ENCODE assay signal across 18 cellular contexts in the genomic region with DNA sequence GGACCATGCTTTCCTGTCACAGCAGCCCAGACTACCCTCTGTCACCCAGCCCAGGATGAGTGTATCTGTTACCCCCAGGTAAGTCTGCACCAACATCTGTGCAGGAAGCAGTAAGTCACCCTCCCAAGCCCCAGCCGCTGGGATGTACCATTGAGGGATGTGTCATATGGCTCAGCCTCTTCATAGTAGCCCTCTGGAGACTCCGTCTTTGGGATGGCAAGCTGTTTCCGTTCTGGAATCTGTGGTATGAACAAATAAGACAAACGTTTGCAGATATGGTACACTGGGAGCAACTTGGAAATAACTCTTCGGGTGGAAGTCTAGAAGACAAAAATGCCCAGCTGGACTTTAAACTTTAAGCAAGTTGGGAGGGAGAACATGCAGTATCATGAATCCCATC.
"Had no signal": no experiment of that assay in that cellular context is flagged by ENCODE, and none has a peak within 500 bp of the region (broad histone marks: within the 10 kb centered on the region; RNA-seq: fewer than 3 reads in every experiment).

No MANE protein-coding gene starts in this region.

- H3K27me3 ChIP-seq: body of pancreas, neural progenitor cell, pancreas, suprapubic skin, upper lobe of left lung had no signal

- H3K4me3 Mint-ChIP-seq: activated CD4-positive, alpha-beta T cell treated with anti-CD3 and anti-CD28 coated beads for 36 hours; activated CD8-positive, alpha-beta T cell treated with anti-CD3 and anti-CD28 coated beads, Interleukin-2, amount 10 ng/mL, durations not matched to agents 7 days and 5 days; activated naive CD8-positive, alpha-beta T cell; central memory CD8-positive, alpha-beta T cell; neural progenitor cell; stimulated activated naive CD8-positive, alpha-beta T cell treated with anti-CD3 and anti-CD28 coated beads, Interleukin-15, Interleukin-2, amounts not matched to agents 100 ng/mL and 50 ng/mL, for 24 hours had no signal

- H3K9me3 Mint-ChIP-seq: central memory CD8-positive, alpha-beta T cell; neural progenitor cell; stimulated activated naive CD8-positive, alpha-beta T cell treated with anti-CD3 and anti-CD28 coated beads, Interleukin-15, Interleukin-2, amounts not matched to agents 100 ng/mL and 50 ng/mL, for 24 hours had no signal

- H3K27me3 Mint-ChIP-seq: activated CD4-positive, alpha-beta T cell treated with anti-CD3 and anti-CD28 coated beads for 36 hours; activated naive CD8-positive, alpha-beta T cell; stimulated activated naive CD8-positive, alpha-beta T cell treated with anti-CD3 and anti-CD28 coated beads, Interleukin-15, Interleukin-2, amounts not matched to agents 100 ng/mL and 50 ng/mL, for 24 hours had no signal

- H3K4me3 ChIP-seq: body of pancreas, lower lobe of right lung, neural progenitor cell, pancreas, suprapubic skin, upper lobe of left lung had no signal

- H3K36me3 Mint-ChIP-seq: activated naive CD8-positive, alpha-beta T cell had no signal

- H3K4me1 Mint-ChIP-seq: activated CD4-positive, alpha-beta T cell treated with anti-CD3 and anti-CD28 coated beads for 36 hours; central memory CD8-positive, alpha-beta T cell had no signal

- H3K27ac Mint-ChIP-seq: activated CD4-positive, alpha-beta T cell treated with anti-CD3 and anti-CD28 coated beads for 36 hours; activated CD8-positive, alpha-beta T cell treated with anti-CD3 and anti-CD28 coated beads, Interleukin-2, amount 10 ng/mL, durations not matched to agents 7 days and 5 days; activated naive CD8-positive, alpha-beta T cell; neural progenitor cell; stimulated activated naive CD8-positive, alpha-beta T cell treated with anti-CD3 and anti-CD28 coated beads, Interleukin-15, Interleukin-2, amounts not matched to agents 100 ng/mL and 50 ng/mL, for 24 hours had no signal

- H3K4me1 ChIP-seq: body of pancreas, lower lobe of right lung, neural progenitor cell, pancreas, upper lobe of left lung had no signal

- DNase-seq: activated CD4-positive, alpha-beta T cell treated with anti-CD3 and anti-CD28 coated beads for 36 hours; activated CD8-positive, alpha-beta memory T cell treated with anti-CD3 and anti-CD28 coated beads, Interleukin-2, amount 50 U/mL, for 4 hours; activated CD8-positive, alpha-beta T cell treated with anti-CD3 and anti-CD28 coated beads, Interleukin-2, amount 10 ng/mL, durations not matched to agents 7 days and 5 days; activated gamma-delta T cell; activated T-cell treated with anti-CD3 and anti-CD28 coated beads, Interleukin-2, amount 50 U/mL, for 48 hours; amygdala; body of pancreas; effector CD8-positive, alpha-beta T cell; head of caudate nucleus; lower lobe of right lung; T-helper 2 cell; upper lobe of left lung had no signal

- H3K36me3 ChIP-seq: lower lobe of right lung, neural progenitor cell, pancreas, upper lobe of left lung had no signal

- ATAC-seq: activated CD4-positive, alpha-beta T cell treated with anti-CD3 and anti-CD28 coated beads for 36 hours; activated CD8-positive, alpha-beta T cell treated with anti-CD3 and anti-CD28 coated beads, Interleukin-2, amount 10 ng/mL, durations not matched to agents 7 days and 5 days; body of pancreas; lower lobe of right lung; pancreas had no signal

- H3K27ac ChIP-seq: body of pancreas, lower lobe of right lung, neural progenitor cell, pancreas, suprapubic skin, upper lobe of left lung had no signal

- H3K9me3 ChIP-seq: body of pancreas, lower lobe of right lung, pancreas, suprapubic skin, upper lobe of left lung had no signal
